11 cellular contexts compared by ENCODE assay signal in the genomic region with DNA sequence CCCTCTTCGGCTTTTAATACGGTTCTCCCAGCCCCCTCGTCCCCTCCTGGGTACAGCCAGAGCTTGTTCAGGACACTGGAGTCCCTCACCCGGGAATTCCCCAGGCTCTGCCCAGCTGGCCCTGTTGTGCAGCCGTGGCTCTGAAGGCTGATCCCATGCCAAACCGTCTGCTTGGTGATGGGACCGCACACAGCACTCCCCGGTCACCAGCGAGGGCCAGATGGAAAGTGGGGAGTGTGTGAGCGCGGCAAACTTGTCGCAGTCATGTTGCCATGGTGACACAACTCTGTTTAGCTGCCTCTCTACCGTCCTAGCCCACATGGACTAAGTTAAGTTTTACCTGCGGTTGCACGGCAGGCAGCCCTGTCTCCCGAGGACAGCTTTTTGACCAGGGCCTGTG.
DNase-seq lines count a peak whose midpoint lies in the region; ATAC-seq and TF ChIP-seq lines count a peak whose summit lies in the region.
"Had no signal": no experiment of that assay in that cellular context is flagged by ENCODE, and none has a peak within 500 bp of the region (broad histone marks: within the 10 kb centered on the region; RNA-seq: fewer than 3 reads in every experiment).

No MANE protein-coding gene starts in this region.

- no peaks in the 10 kb centered on the region for H3K36me3 Mint-ChIP-seq in brain
- peaks cover 49 to 73% of the 10 kb centered on the region in 2 donors for H3K36me3 Mint-ChIP-seq in CD14-positive monocyte
- peaks cover 5% of the 10 kb centered on the region for H3K36me3 Mint-ChIP-seq in activated CD8-positive, alpha-beta memory T cell treated with anti-CD3 and anti-CD28 coated beads, Interleukin-2, amount 10 ng/mL, durations not matched to agents 7 days and 5 days

- H3K4me1 ChIP-seq in transverse colon, result peaks cover 0 to 21% (median 16%) of the 10 kb centered on the region in 4 donors
- H3K4me1 ChIP-seq: vagina had no signal

- no peaks in the 10 kb centered on the region for H3K36me3 ChIP-seq in transverse colon
- H3K36me3 ChIP-seq: vagina had no signal

- H3K27ac ChIP-seq in transverse colon, result no peak overlapping the region
- H3K27ac ChIP-seq: vagina had no signal

- peak overlapping the region; percentile 7 to 89 (median 75) for H3K27ac Mint-ChIP-seq in brain
- peak overlapping the region in 1 of 7 donors; percentile 64 for H3K27ac Mint-ChIP-seq in CD14-positive monocyte
- H3K27ac Mint-ChIP-seq in activated CD8-positive, alpha-beta memory T cell treated with anti-CD3 and anti-CD28 coated beads, Interleukin-2, amount 10 ng/mL, durations not matched to agents 7 days and 5 days, result no peak overlapping the region

- TF ChIP-seq CTCF in brain (conservative IDR thresholded peaks at IDR 0.05) (no peak), transverse colon (IDR thresholded peaks at IDR 0.05) (no peak), CD14-positive monocyte (IDR thresholded peaks at IDR 0.05) (no peak)

- DNase-seq in NCI-H446 (lab: John Stamatoyannopoulos, UW), result peak; percentile 29 to 53
- DNase-seq in NCI-H446 treated with DMSO at 0.1 percent for 48 hours (lab: John Stamatoyannopoulos, UW), result no peak
- DNase-seq in kidney tubule cell (ENCODE audit: low spot score), result peak; percentile 88
- DNase-seq in transverse colon, result peak; percentile 22
- no peak for DNase-seq in CD14-positive monocyte (ENCODE audit: low spot score)
- no peak for DNase-seq in activated CD8-positive, alpha-beta memory T cell treated with anti-CD3 and anti-CD28 coated beads, Interleukin-2, amount 10 ng/mL, durations not matched to agents 7 days and 5 days
- DNase-seq: activated T-cell treated with anti-CD3 and anti-CD28 coated beads for 4 hours, T-helper 1 cell had no signal

- no peak overlapping the region for H3K4me3 ChIP-seq in transverse colon
- H3K4me3 ChIP-seq: vagina had no signal

- intact Hi-C loops in transverse colon (cut with DNase I; ENCODE audit: low total_unique reads), result no loop called here
- intact Hi-C loops in CD14-positive monocyte (cut with micrococcal nuclease), result no loop called here

- no peaks in the 10 kb centered on the region for H3K9me3 ChIP-seq in transverse colon
- H3K9me3 ChIP-seq: vagina had no signal

- H3K27me3 Mint-ChIP-seq in brain, result no peaks in the 10 kb centered on the region
- peaks cover 0 to 6% (median 2%) of the 10 kb centered on the region in 3 donors for H3K27me3 Mint-ChIP-seq in CD14-positive monocyte (ENCODE audit: low read depth in 3 of 3)
- H3K27me3 Mint-ChIP-seq in activated CD8-positive, alpha-beta memory T cell treated with anti-CD3 and anti-CD28 coated beads, Interleukin-2, amount 10 ng/mL, durations not matched to agents 7 days and 5 days, result no peaks in the 10 kb centered on the region

- peaks cover 28% of the 10 kb centered on the region for H3K4me1 Mint-ChIP-seq in brain
- peaks cover 15% of the 10 kb centered on the region for H3K4me1 Mint-ChIP-seq in CD14-positive monocyte
- H3K4me1 Mint-ChIP-seq in activated CD8-positive, alpha-beta memory T cell treated with anti-CD3 and anti-CD28 coated beads, Interleukin-2, amount 10 ng/mL, durations not matched to agents 7 days and 5 days, result peaks cover 5% of the 10 kb centered on the region

- H3K27me3 ChIP-seq in transverse colon, result no peaks in the 10 kb centered on the region
- H3K27me3 ChIP-seq: vagina had no signal

- no peak for TF ChIP-seq EP300 in transverse colon (IDR thresholded peaks at IDR 0.05; ENCODE audit: low read depth)

- WGBS in transverse colon (ENCODE audit: low coverage in 1 of 2), 2 donors, result 30% methylated on average over 16 of the region's 16 CpGs; no CpG with 5 or more reads in 1 of the 2 donors

- TF ChIP-seq POLR2A in transverse colon (IDR thresholded peaks at IDR 0.05), result no peak

- H3K9me3 Mint-ChIP-seq in brain, result peaks cover 0 to 6% (median 0%) of the 10 kb centered on the region in 5 experiments
- peaks cover 1 to 7% (median 5%) of the 10 kb centered on the region in 7 donors for H3K9me3 Mint-ChIP-seq in CD14-positive monocyte
- H3K9me3 Mint-ChIP-seq in activated CD8-positive, alpha-beta memory T cell treated with anti-CD3 and anti-CD28 coated beads, Interleukin-2, amount 10 ng/mL, durations not matched to agents 7 days and 5 days (ENCODE audit: low read depth), result no peaks in the 10 kb centered on the region

- H3K4me3 Mint-ChIP-seq in brain, result peak overlapping the region in 2 of 5 experiments; percentile 54 to 58
- no peak overlapping the region for H3K4me3 Mint-ChIP-seq in CD14-positive monocyte
- no peak overlapping the region for H3K4me3 Mint-ChIP-seq in activated CD8-positive, alpha-beta memory T cell treated with anti-CD3 and anti-CD28 coated beads, Interleukin-2, amount 10 ng/mL, durations not matched to agents 7 days and 5 days

- no peak for ATAC-seq in activated CD8-positive, alpha-beta memory T cell treated with anti-CD3 and anti-CD28 coated beads, Interleukin-2, amount 10 ng/mL, durations not matched to agents 7 days and 5 days
- no peak for ATAC-seq in GM19351 (IDR thresholded peaks at IDR 0.05; ENCODE audit: unreplicated experiment)

- CTCF ChIA-PET in activated CD8-positive, alpha-beta memory T cell treated with anti-CD3 and anti-CD28 coated beads, Interleukin-2, amount 10 ng/mL, durations not matched to agents 7 days and 5 days (lab: Charles Lee), result no interaction called here

- in situ Hi-C loops in transverse colon (cut with MboI; ENCODE audit: low pct_ligation_motif_present in 1 of 4, low pct_unique_long_range_greater_than_20kb in 1 of 4, low sequenced_read_pairs in 3 of 4), result no loop called here

Comparison
In these comparisons a context has a peak if more than half of its experiments do, and no peak if none do; other contexts are left out.
1. DNase-seq: peak in NCI-H446 (2 of 2), kidney tubule cell (single experiment) and transverse colon (single experiment); none in NCI-H446 treated with DMSO at 0.1 percent for 48 hours (single experiment), CD14-positive monocyte (single experiment) and activated CD8-positive, alpha-beta memory T cell treated with anti-CD3 and anti-CD28 coated beads, Interleukin-2, amount 10 ng/mL, durations not matched to agents 7 days and 5 days (single experiment).